ENCODE assay signal across 9 cellular contexts in genomic region chr18:48859311-48860275, GRCh38.
DNase-seq lines count a peak whose midpoint lies in the region; ATAC-seq and TF ChIP-seq lines count a peak whose summit lies in the region.
"Had no signal": no experiment of that assay in that cellular context is flagged by ENCODE, and none has a peak within 500 bp of the region (broad histone marks: within the 10 kb centered on the region; RNA-seq: fewer than 3 reads in every experiment).

No MANE protein-coding gene starts in this region.

- no peak overlapping the region for H3K9ac ChIP-seq in endodermal cell (ENCODE audit: extremely low read depth, low read length, poor library complexity, severe bottlenecking)

- H3K4me1 Mint-ChIP-seq in endodermal cell (peaks cover 13% of the 10 kb centered on the region), mesothelial cell of epicardium (peaks cover 50% of the 10 kb centered on the region)

- ATAC-seq in HG03521 (IDR thresholded peaks at IDR 0.05; ENCODE audit: unreplicated experiment), result no peak

- no peaks in the 10 kb centered on the region for H3K9me3 Mint-ChIP-seq in endodermal cell
- no peaks in the 10 kb centered on the region for H3K9me3 Mint-ChIP-seq in mesothelial cell of epicardium

- TF ChIP-seq CTCF in endodermal cell (conservative IDR thresholded peaks at IDR 0.05), result no peak
- TF ChIP-seq CTCF in mesothelial cell of epicardium (IDR thresholded peaks at IDR 0.05; ENCODE audit: unreplicated experiment), result no peak

- H3K27ac ChIP-seq in endodermal cell (ENCODE audit: low read depth, low read length), result peak overlapping the region; percentile 99

- H3K4me3 Mint-ChIP-seq in endodermal cell, result no peak overlapping the region
- peak overlapping the region; percentile 22 for H3K4me3 Mint-ChIP-seq in mesothelial cell of epicardium

- peak; percentile 31 for DNase-seq in AG08395 (ENCODE audit: low spot score)
- peak; percentile 71 to 84 for DNase-seq in NCI-H524 (lab: John Stamatoyannopoulos, UW)
- peak; percentile 82 for DNase-seq in endodermal cell
- DNase-seq in mesothelial cell of epicardium (ENCODE audit: low spot score in 2 of 2, unreplicated experiment in 2 of 2), result no peak
- no peak for DNase-seq in kidney tubule cell (ENCODE audit: low spot score)
- DNase-seq in SIG-M5 (lab: John Stamatoyannopoulos, UW), result no peak
- no peak for DNase-seq in mesenteric fat pad (ENCODE audit: low spot score)
- DNase-seq: MM.1S had no signal

- H3K9me3 ChIP-seq in endodermal cell (ENCODE audit: control insufficient read depth, low read length), result no peaks in the 10 kb centered on the region

- H3K4me3 ChIP-seq in endodermal cell (ENCODE audit: low read length), result no peak overlapping the region

- H3K27me3 Mint-ChIP-seq in endodermal cell (ENCODE audit: insufficient read depth), result peaks cover 3% of the 10 kb centered on the region
- H3K27me3 Mint-ChIP-seq in mesothelial cell of epicardium (ENCODE audit: low read depth), result no peaks in the 10 kb centered on the region

- WGBS in endodermal cell (ENCODE audit: insufficient coverage in 1 of 2, insufficient read length in 1 of 2), 2 experiments, result 40 to 51% methylated on average over 30 to 43 of the region's 43 CpGs

- H3K36me3 ChIP-seq in endodermal cell (ENCODE audit: control insufficient read depth, insufficient read depth, low read length), result peaks cover 14% of the 10 kb centered on the region

- peaks cover 14% of the 10 kb centered on the region for H3K4me1 ChIP-seq in endodermal cell (ENCODE audit: control insufficient read depth, insufficient read depth, low read length)

- H3K27ac Mint-ChIP-seq in endodermal cell, result peak overlapping the region; percentile 83
- peak overlapping the region; percentile 93 for H3K27ac Mint-ChIP-seq in mesothelial cell of epicardium

- no peaks in the 10 kb centered on the region for H3K27me3 ChIP-seq in endodermal cell (ENCODE audit: control insufficient read depth, insufficient read depth, low read length, poor library complexity, severe bottlenecking)

- peaks cover 16% of the 10 kb centered on the region for H3K36me3 Mint-ChIP-seq in endodermal cell (ENCODE audit: low read depth)
- H3K36me3 Mint-ChIP-seq in mesothelial cell of epicardium, result peaks cover 19% of the 10 kb centered on the region

Comparison
In these comparisons a context has a peak if more than half of its experiments do, and no peak if none do; other contexts are left out.
1. DNase-seq: peak in AG08395 (single experiment), NCI-H524 (2 of 2) and endodermal cell (single experiment); none in mesothelial cell of epicardium (0 of 2), kidney tubule cell (single experiment), SIG-M5 (single experiment) and mesenteric fat pad (single experiment).